Comparison of ENCODE assay signal across 15 cellular contexts in genomic region chr10:120727001-120727400, GRCh38.
A peak's percentile ranks its signal among the peaks of the same experiment; 100 is the strongest.
DNase-seq lines count a peak whose midpoint lies in the region; ATAC-seq and TF ChIP-seq lines count a peak whose summit lies in the region.
"Had no signal": no experiment of that assay in that cellular context is flagged by ENCODE, and none has a peak within 500 bp of the region (broad histone marks: within the 10 kb centered on the region; RNA-seq: fewer than 3 reads in every experiment).

No MANE protein-coding gene starts in this region.

- TF ChIP-seq CTCF in astrocyte of the spinal cord (IDR thresholded peaks at IDR 0.05; ENCODE audit: low read depth, low read length) (no peak), type B pancreatic cell (conservative IDR thresholded peaks at IDR 0.05) (no peak)

- H3K36me3 Mint-ChIP-seq in type B pancreatic cell, result no peaks in the 10 kb centered on the region

- H3K9me3 Mint-ChIP-seq in type B pancreatic cell, result no peaks in the 10 kb centered on the region
- H3K9me3 Mint-ChIP-seq: CD4-positive, alpha-beta T cell had no signal

- ATAC-seq in HG03095 (IDR thresholded peaks at IDR 0.05; ENCODE audit: unreplicated experiment), result no peak
- ATAC-seq in HG03196 (IDR thresholded peaks at IDR 0.05; ENCODE audit: unreplicated experiment), result no peak
- no peak for ATAC-seq in HG03457 (IDR thresholded peaks at IDR 0.05; ENCODE audit: unreplicated experiment)
- ATAC-seq: GM12878, HCT116 had no signal

- in situ Hi-C loops in astrocyte of the spinal cord (cut with HindIII; ENCODE audit: low sequenced_read_pairs), result no loop called here

- H3K4me3 Mint-ChIP-seq in type B pancreatic cell, result no peak overlapping the region
- H3K4me3 Mint-ChIP-seq: CD4-positive, alpha-beta T cell had no signal

- no peaks in the 10 kb centered on the region for H3K4me1 Mint-ChIP-seq in type B pancreatic cell (ENCODE audit: unreplicated experiment)

- H3K27ac Mint-ChIP-seq in type B pancreatic cell, result no peak overlapping the region
- H3K27ac Mint-ChIP-seq: CD4-positive, alpha-beta T cell had no signal

- no peak overlapping the region for H3K4me3 ChIP-seq in astrocyte of the spinal cord (ENCODE audit: low read depth, low read length)
- H3K4me3 ChIP-seq: BLaER1 treated with 17β-estradiol and CSF1 and Interleukin-3, amounts not matched to agents 10 nM and 100 nM; GM12878; GM23248 had no signal

- DNase-seq in NCI-H69 (lab: John Stamatoyannopoulos, UW) (peak; percentile 57), astrocyte of the spinal cord (ENCODE audit: low read depth, low spot score) (peak; percentile 29), iris pigment epithelial cell (ENCODE audit: low read depth) (peak; percentile 10), type B pancreatic cell (ENCODE audit: extremely low spot score, unreplicated experiment) (no peak)
- DNase-seq: ACHN; Calu3; CD4-positive, alpha-beta T cell; DMS 273 treated with DMSO at 0.1 percent for 48 hours; GM23248 had no signal

- H3K27me3 Mint-ChIP-seq in type B pancreatic cell, result no peaks in the 10 kb centered on the region
- H3K27me3 Mint-ChIP-seq: CD4-positive, alpha-beta T cell had no signal
